In genomic region chr2:219633276-219634065, GRCh38 we compare ENCODE assay signal across 23 cellular contexts. TPM values are rescaled to one million over a fixed set of nuclear protein-coding genes. Genes with fewer than 3 reads are reported as not detected.
DNase-seq lines count a peak whose midpoint lies in the region; ATAC-seq and TF ChIP-seq lines count a peak whose summit lies in the region.
"Had no signal": no experiment of that assay in that cellular context is flagged by ENCODE, and none has a peak within 500 bp of the region (broad histone marks: within the 10 kb centered on the region; RNA-seq: fewer than 3 reads in every experiment).

No MANE protein-coding gene starts in this region.

- ATAC-seq in heart left ventricle = no peak
- ATAC-seq: body of pancreas, esophagus mucosa had no signal

- H3K4me3 ChIP-seq in heart left ventricle (peak overlapping the region in 8 of 12 donors; percentile 3 to 51 (median 26)), tibial artery (no peak overlapping the region)
- H3K4me3 ChIP-seq: body of pancreas, spleen, transverse colon had no signal

- peak overlapping the region in 11 of 12 donors; percentile 35 to 100 (median 95) for H3K27ac ChIP-seq in heart left ventricle
- no peak overlapping the region for H3K27ac ChIP-seq in tibial artery
- H3K27ac ChIP-seq: body of pancreas, spleen, transverse colon had no signal

- H3K9me3 ChIP-seq in heart left ventricle = no peaks in the 10 kb centered on the region
- no peaks in the 10 kb centered on the region for H3K9me3 ChIP-seq in tibial artery
- H3K9me3 ChIP-seq: body of pancreas, spleen, transverse colon had no signal

- H3K4me1 ChIP-seq in heart left ventricle (peaks cover 0 to 77% (median 7%) of the 10 kb centered on the region in 12 donors), tibial artery (peaks cover 0 to under 1% (median 0%) of the 10 kb centered on the region in 4 donors)
- H3K4me1 ChIP-seq: transverse colon had no signal

- no peak for TF ChIP-seq POLR2A in heart left ventricle (IDR thresholded peaks at IDR 0.05)

- DNase-seq in NCI-H1105 treated with DMSO at 0.1 percent for 48 hours (lab: John Stamatoyannopoulos, UW) (peak; percentile 2), NCI-H1105 (lab: John Stamatoyannopoulos, UW) (no peak), heart left ventricle (peak in 1 of 5 donors; percentile 5), cardiac septum (ENCODE audit: low spot score) (no peak), iPS-NIHi11 (ENCODE audit: low spot score) (peak; percentile 4), tibial artery (peak; percentile 15 to 60), AG20443 (ENCODE audit: low spot score) (no peak)
- DNase-seq in activated CD4-positive, alpha-beta T cell treated with anti-CD3 and anti-CD28 coated beads, Interleukin-2, amount 50 U/mL, for 48 hours = no peak
- DNase-seq: activated CD4-positive, alpha-beta T cell treated with anti-CD3 and anti-CD28 coated beads for 4 hours; activated effector memory CD4-positive, alpha-beta T cell treated with anti-CD3 and anti-CD28 coated beads, Interleukin-2, amount 50 U/mL, for 16 hours; DND-41; effector CD8-positive, alpha-beta T cell; GOT3; mammary epithelial cell; NCI-H1048; NCI-H2081; NCI-H526 treated with DMSO at 0.1 percent for 48 hours; stimulated activated CD4-positive, alpha-beta T cell treated with anti-CD3 and anti-CD28 coated beads, Interleukin-4, amount 100 ng/mL, for 1 hour; transverse colon had no signal

- H3K36me3 ChIP-seq in heart left ventricle (peaks cover 0 to 36% (median 0%) of the 10 kb centered on the region in 9 donors), tibial artery (peaks cover 0 to 12% (median 0%) of the 10 kb centered on the region in 3 donors)
- H3K36me3 ChIP-seq: spleen, transverse colon had no signal

- 62 to 76% (median 72%) methylated on average over 19 to 22 of the region's 22 CpGs for WGBS in heart left ventricle, 4 donors

- TF ChIP-seq CTCF in heart left ventricle (IDR thresholded peaks at IDR 0.05) (no peak), tibial artery (IDR thresholded peaks at IDR 0.05) (no peak)

- H3K27me3 ChIP-seq in heart left ventricle (peaks cover 0 to 5% (median 0%) of the 10 kb centered on the region in 9 donors), tibial artery (peaks cover 0 to 8% of the 10 kb centered on the region in 2 donors)
- H3K27me3 ChIP-seq: body of pancreas had no signal

- intact Hi-C loops in heart left ventricle (cut with DNase I) = loop anchor here in 3 of 10 donors (5.0 to 10.0 kb wide), 3 partner anchors 61 to 209 kb away; partner anchors contain the start of genes INHA (in 1 of the 3) and OBSL1 (in 1 of the 3)
- intact Hi-C loops in cardiac septum (cut with DNase I) = loop anchor here (5.0 kb wide), 1 partner anchor 226 kb away; no protein-coding TSS in a partner anchor
- intact Hi-C loops in tibial artery (cut with DNase I; ENCODE audit: low total_unique reads) = no loop called here

RNA-seq across cellular contexts. Expression of gene SLC4A3, which starts 6.0 kb away (rescaled TPM):
- total RNA-seq in heart left ventricle = 100 to 1,000 TPM; 249 to 507 (median 428) TPM
- 100 to 1,000 TPM; 236 to 250 TPM for polyA plus RNA-seq in heart left ventricle
- total RNA-seq in cardiac septum = 396 TPM
- total RNA-seq: B cell had no signal

RNA-seq across cellular contexts. Expression of gene STK11IP, which starts 35.8 kb away (rescaled TPM):
- total RNA-seq in heart left ventricle (10 to 100 TPM in 7 of 9 donors, 1 to 10 TPM in 2; 7.3 to 24.1 (median 13.9) TPM), cardiac septum (20.2 TPM)
- 10 to 100 TPM; 14.9 to 15.6 TPM for polyA plus RNA-seq in heart left ventricle

Comparison
In these comparisons a context has a peak if more than half of its experiments do, and no peak if none do; other contexts are left out.
1. DNase-seq: peak in NCI-H1105 treated with DMSO at 0.1 percent for 48 hours (single experiment), iPS-NIHi11 (single experiment) and tibial artery (2 of 2); none in NCI-H1105 (single experiment), cardiac septum (single experiment), AG20443 (single experiment) and activated CD4-positive, alpha-beta T cell treated with anti-CD3 and anti-CD28 coated beads, Interleukin-2, amount 50 U/mL, for 48 hours (0 of 2).
2. H3K27ac ChIP-seq: peak in heart left ventricle (11 of 12); none in tibial artery (0 of 2).
3. H3K4me3 ChIP-seq: peak in heart left ventricle (8 of 12); none in tibial artery (0 of 2).